ENCODE assay signal across 8 cellular contexts in genomic region chr1:85576642-85577420, GRCh38. TPM values are rescaled to one million over a fixed set of nuclear protein-coding genes. Genes with fewer than 3 reads are reported as not detected.
DNase-seq lines count a peak whose midpoint lies in the region; ATAC-seq and TF ChIP-seq lines count a peak whose summit lies in the region.

No MANE protein-coding gene starts in this region.

- WGBS in liver = under 1% methylated on average over 90 of the region's 90 CpGs

- peak overlapping the region; percentile 74 for H3K4me3 ChIP-seq in HUES48 (ENCODE audit: low read depth, low read length)
- H3K4me3 ChIP-seq in liver (ENCODE audit: low read depth in 1 of 3, low read length in 3 of 3) = peak overlapping the region; percentile 71 to 76 (median 73)

- peaks cover 41% of the 10 kb centered on the region for H3K27me3 ChIP-seq in HUES48 (ENCODE audit: control insufficient read depth, insufficient read depth, low read length)
- H3K27me3 ChIP-seq in liver (ENCODE audit: control insufficient read depth in 4 of 4, insufficient read depth in 4 of 4, low read length in 3 of 4) = no peaks in the 10 kb centered on the region

- H3K4me1 ChIP-seq in HUES48 (ENCODE audit: control insufficient read depth, insufficient read depth, low read length) (peaks cover 22% of the 10 kb centered on the region), liver (ENCODE audit: control insufficient read depth in 4 of 4, insufficient read depth in 4 of 4, low read length in 3 of 4) (peaks cover 0 to 18% (median 10%) of the 10 kb centered on the region in 4 donors)

- TF ChIP-seq CTCF in liver (IDR thresholded peaks at IDR 0.05; ENCODE audit: low read depth, low read length, missing input control) = peak; percentile 62

- peak; percentile 85 for ATAC-seq in GM21526 (IDR thresholded peaks at IDR 0.05; ENCODE audit: low FRiP score, unreplicated experiment)

- H3K9ac ChIP-seq in HUES48 (ENCODE audit: low read depth, low read length) (peak overlapping the region; percentile 91), liver (ENCODE audit: low read depth in 1 of 2, low read length in 2 of 2) (peak overlapping the region; percentile 79 to 91)

- H3K27ac ChIP-seq in HUES48 (ENCODE audit: low read depth, low read length) = peak overlapping the region; percentile 68
- H3K27ac ChIP-seq in liver (ENCODE audit: low read depth in 1 of 2, low read length in 2 of 2) = peak overlapping the region; percentile 71 to 91

- H3K9me3 ChIP-seq in HUES48 (ENCODE audit: control insufficient read depth, insufficient read depth, low read length) (no peaks in the 10 kb centered on the region), liver (ENCODE audit: control insufficient read depth in 4 of 4, low read length in 3 of 4) (no peaks in the 10 kb centered on the region)

- TF ChIP-seq RAD21 in liver (IDR thresholded peaks at IDR 0.05) = no peak

- H3K36me3 ChIP-seq in HUES48 (ENCODE audit: control insufficient read depth, insufficient read depth, low read length) = peaks cover 6% of the 10 kb centered on the region
- H3K36me3 ChIP-seq in liver (ENCODE audit: control insufficient read depth in 4 of 4, insufficient read depth in 3 of 4, low read depth in 1 of 4, low read length in 3 of 4) = no peaks in the 10 kb centered on the region

- DNase-seq in NCI-H345 (lab: John Stamatoyannopoulos, UW) = peak; percentile 38
- no peak for DNase-seq in NCI-H345 treated with DMSO at 0.1 percent for 48 hours (lab: John Stamatoyannopoulos, UW; ENCODE audit: unreplicated experiment)
- DNase-seq in SW 1271 (lab: John Stamatoyannopoulos, UW) = peak; percentile 56 to 71
- DNase-seq in dermis blood vessel endothelial cell = peak; percentile 95
- DNase-seq in stimulated activated CD8-positive, alpha-beta memory T cell treated with anti-CD3 and anti-CD28 coated beads, Interleukin-7, amount 100 ng/mL, for 48 hours (ENCODE audit: extremely low read depth in 1 of 2, low read depth in 1 of 2) = peak; percentile 37 to 38

TF ChIP-seq in liver, 16 proteins besides CTCF, POLR2A, EP300 and RAD21:
- TF ChIP-seq FOXA2 (IDR thresholded peaks at IDR 0.05) = no peak
- TF ChIP-seq, protein P1, sequence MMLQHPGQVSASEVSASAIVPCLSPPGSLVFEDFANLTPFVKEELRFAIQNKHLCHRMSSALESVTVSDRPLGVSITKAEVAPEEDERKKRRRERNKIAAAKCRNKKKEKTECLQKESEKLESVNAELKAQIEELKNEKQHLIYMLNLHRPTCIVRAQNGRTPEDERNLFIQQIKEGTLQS (IDR thresholded peaks at IDR 0.05) = no peak
- TF ChIP-seq YY1 (IDR thresholded peaks at IDR 0.05) = peak; percentile 2
- TF ChIP-seq, protein P2, sequence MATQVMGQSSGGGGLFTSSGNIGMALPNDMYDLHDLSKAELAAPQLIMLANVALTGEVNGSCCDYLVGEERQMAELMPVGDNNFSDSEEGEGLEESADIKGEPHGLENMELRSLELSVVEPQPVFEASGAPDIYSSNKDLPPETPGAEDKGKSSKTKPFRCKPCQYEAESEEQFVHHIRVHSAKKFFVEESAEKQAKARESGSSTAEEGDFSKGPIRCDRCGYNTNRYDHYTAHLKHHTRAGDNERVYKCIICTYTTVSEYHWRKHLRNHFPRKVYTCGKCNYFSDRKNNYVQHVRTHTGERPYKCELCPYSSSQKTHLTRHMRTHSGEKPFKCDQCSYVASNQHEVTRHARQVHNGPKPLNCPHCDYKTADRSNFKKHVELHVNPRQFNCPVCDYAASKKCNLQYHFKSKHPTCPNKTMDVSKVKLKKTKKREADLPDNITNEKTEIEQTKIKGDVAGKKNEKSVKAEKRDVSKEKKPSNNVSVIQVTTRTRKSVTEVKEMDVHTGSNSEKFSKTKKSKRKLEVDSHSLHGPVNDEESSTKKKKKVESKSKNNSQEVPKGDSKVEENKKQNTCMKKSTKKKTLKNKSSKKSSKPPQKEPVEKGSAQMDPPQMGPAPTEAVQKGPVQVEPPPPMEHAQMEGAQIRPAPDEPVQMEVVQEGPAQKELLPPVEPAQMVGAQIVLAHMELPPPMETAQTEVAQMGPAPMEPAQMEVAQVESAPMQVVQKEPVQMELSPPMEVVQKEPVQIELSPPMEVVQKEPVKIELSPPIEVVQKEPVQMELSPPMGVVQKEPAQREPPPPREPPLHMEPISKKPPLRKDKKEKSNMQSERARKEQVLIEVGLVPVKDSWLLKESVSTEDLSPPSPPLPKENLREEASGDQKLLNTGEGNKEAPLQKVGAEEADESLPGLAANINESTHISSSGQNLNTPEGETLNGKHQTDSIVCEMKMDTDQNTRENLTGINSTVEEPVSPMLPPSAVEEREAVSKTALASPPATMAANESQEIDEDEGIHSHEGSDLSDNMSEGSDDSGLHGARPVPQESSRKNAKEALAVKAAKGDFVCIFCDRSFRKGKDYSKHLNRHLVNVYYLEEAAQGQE (IDR thresholded peaks at IDR 0.05) = peak; percentile 86
- no peak for TF ChIP-seq JUND (IDR thresholded peaks at IDR 0.05)
- peak; percentile 52 for TF ChIP-seq SP1 (IDR thresholded peaks at IDR 0.05)
- TF ChIP-seq RXRA (IDR thresholded peaks at IDR 0.05) = peak in 1 of 2 donors; percentile 31
- peak; percentile 94 to 98 for TF ChIP-seq EGR1 (IDR thresholded peaks at IDR 0.05; ENCODE audit: low read depth in 2 of 2)
- peak; percentile 56 to 69 for TF ChIP-seq HNF4A (conservative IDR thresholded peaks at IDR 0.05)

RNA-seq across cellular contexts. Expression of gene CCN1, which starts 3.7 kb away (rescaled TPM):
- total RNA-seq in dermis blood vessel endothelial cell (148 and 234 TPM in 2 replicates), liver (1 to 10 TPM; 3.5 to 5.9 TPM)
- polyA plus RNA-seq in liver = 10 to 100 TPM; 14.1 to 54.4 TPM

Comparison
In these comparisons a context has a peak if more than half of its experiments do, and no peak if none do; other contexts are left out.
1. RNA of gene CCN1, which starts 3.7 kb away (total RNA-seq): 148 to 234 TPM in dermis blood vessel endothelial cell; 3.5 to 5.9 TPM in liver; every median in the first group is over 10 times any median in the second.